1 cellular context compared by ENCODE assay signal in the genomic region with DNA sequence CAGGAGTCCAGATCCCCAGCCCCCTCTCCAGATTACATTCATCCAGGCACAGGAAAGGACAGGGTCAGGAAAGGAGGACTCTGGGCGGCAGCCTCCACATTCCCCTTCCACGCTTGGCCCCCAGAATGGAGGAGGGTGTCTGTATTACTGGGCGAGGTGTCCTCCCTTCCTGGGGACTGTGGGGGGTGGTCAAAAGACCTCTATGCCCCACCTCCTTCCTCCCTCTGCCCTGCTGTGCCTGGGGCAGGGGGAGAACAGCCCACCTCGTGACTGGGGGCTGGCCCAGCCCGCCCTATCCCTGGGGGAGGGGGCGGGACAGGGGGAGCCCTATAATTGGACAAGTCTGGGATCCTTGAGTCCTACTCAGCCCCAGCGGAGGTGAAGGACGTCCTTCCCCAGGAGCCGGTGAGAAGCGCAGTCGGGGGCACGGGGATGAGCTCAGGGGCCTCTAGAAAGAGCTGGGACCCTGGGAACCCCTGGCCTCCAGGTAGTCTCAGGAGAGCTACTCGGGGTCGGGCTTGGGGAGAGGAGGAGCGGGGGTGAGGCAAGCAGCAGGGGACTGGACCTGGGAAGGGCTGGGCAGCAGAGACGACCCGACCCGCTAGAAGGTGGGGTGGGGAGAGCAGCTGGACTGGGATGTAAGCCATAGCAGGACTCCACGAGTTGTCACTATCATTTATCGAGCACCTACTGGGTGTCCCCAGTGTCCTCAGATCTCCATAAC.
A peak's percentile ranks its signal among the peaks of the same experiment; 100 is the strongest.
TF ChIP-seq lines count a peak whose summit lies in the region.

APOE (plus strand) TSS at position 360 of the 724 bp plus-strand sequence. CDS start 829 bp downstream, outside the sequence.

TF ChIP-seq in WTC11, 78 proteins besides CTCF, POLR2A, EP300 and RAD21 (continued from another document and continues in another):
- TF ChIP-seq, protein P1, sequence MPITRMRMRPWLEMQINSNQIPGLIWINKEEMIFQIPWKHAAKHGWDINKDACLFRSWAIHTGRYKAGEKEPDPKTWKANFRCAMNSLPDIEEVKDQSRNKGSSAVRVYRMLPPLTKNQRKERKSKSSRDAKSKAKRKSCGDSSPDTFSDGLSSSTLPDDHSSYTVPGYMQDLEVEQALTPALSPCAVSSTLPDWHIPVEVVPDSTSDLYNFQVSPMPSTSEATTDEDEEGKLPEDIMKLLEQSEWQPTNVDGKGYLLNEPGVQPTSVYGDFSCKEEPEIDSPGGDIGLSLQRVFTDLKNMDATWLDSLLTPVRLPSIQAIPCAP (CRISPR knock-in tag; IDR thresholded peaks at IDR 0.05): no peak
- TF ChIP-seq FOXJ3 (CRISPR knock-in tag; IDR thresholded peaks at IDR 0.05; ENCODE audit: borderline replicate concordance) (no peak), AR (CRISPR knock-in tag; IDR thresholded peaks at IDR 0.05) (no peak), ZNF671 (CRISPR knock-in tag; IDR thresholded peaks at IDR 0.05) (peak; percentile 85; the same call in 1 of the 2 replicates), RORB (CRISPR knock-in tag; IDR thresholded peaks at IDR 0.05) (no peak), SP1 (CRISPR knock-in tag; conservative IDR thresholded peaks at IDR 0.05) (peak; percentile 79), SOX15 (CRISPR knock-in tag; IDR thresholded peaks at IDR 0.05) (no peak), TEAD1 (CRISPR knock-in tag; IDR thresholded peaks at IDR 0.05) (peak; percentile 72; the same call in 1 of the 2 replicates), USF2 (CRISPR knock-in tag; IDR thresholded peaks at IDR 0.05) (peak; percentile 87), HMGXB4 (CRISPR knock-in tag; IDR thresholded peaks at IDR 0.05) (peak; percentile 60; the same call in 1 of the 2 replicates), NR2C2 (CRISPR knock-in tag; IDR thresholded peaks at IDR 0.05) (no peak), TCF7 (CRISPR knock-in tag; IDR thresholded peaks at IDR 0.05; ENCODE audit: low read depth) (no peak), MAX (CRISPR knock-in tag; IDR thresholded peaks at IDR 0.05) (peak; percentile 58), FOXK1 (CRISPR knock-in tag; IDR thresholded peaks at IDR 0.05) (no peak), ZNF416 (CRISPR knock-in tag; IDR thresholded peaks at IDR 0.05) (no peak), ZNF121 (CRISPR knock-in tag; IDR thresholded peaks at IDR 0.05) (no peak), SMAD4 (CRISPR knock-in tag; IDR thresholded peaks at IDR 0.05) (no peak), ESRRA (CRISPR knock-in tag; IDR thresholded peaks at IDR 0.05; ENCODE audit: borderline replicate concordance) (no peak), PRRX2 (CRISPR knock-in tag; IDR thresholded peaks at IDR 0.05) (no peak), ZNF263 (CRISPR knock-in tag; IDR thresholded peaks at IDR 0.05; ENCODE audit: low read depth) (no peak), ZNF317 (CRISPR knock-in tag; IDR thresholded peaks at IDR 0.05; ENCODE audit: borderline replicate concordance, low read depth) (0 out of 2 replicates have a peak, but pooled peaks have one; percentile 17), CREM (CRISPR knock-in tag; IDR thresholded peaks at IDR 0.05) (0 out of 2 replicates have a peak, but pooled peaks have one; percentile 33), ZNF138 (CRISPR knock-in tag; conservative IDR thresholded peaks at IDR 0.05) (no peak), FOXP1 (CRISPR knock-in tag; IDR thresholded peaks at IDR 0.05; ENCODE audit: borderline replicate concordance) (peak; percentile 49; the same call in 1 of the 2 replicates)
- TF ChIP-seq, protein P2, sequence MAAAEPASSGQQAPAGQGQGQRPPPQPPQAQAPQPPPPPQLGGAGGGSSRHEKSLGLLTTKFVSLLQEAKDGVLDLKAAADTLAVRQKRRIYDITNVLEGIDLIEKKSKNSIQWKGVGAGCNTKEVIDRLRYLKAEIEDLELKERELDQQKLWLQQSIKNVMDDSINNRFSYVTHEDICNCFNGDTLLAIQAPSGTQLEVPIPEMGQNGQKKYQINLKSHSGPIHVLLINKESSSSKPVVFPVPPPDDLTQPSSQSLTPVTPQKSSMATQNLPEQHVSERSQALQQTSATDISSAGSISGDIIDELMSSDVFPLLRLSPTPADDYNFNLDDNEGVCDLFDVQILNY (CRISPR knock-in tag; IDR thresholded peaks at IDR 0.05): 0 out of 2 replicates have a peak, but pooled peaks have one; percentile 24
- TF ChIP-seq, protein P3, sequence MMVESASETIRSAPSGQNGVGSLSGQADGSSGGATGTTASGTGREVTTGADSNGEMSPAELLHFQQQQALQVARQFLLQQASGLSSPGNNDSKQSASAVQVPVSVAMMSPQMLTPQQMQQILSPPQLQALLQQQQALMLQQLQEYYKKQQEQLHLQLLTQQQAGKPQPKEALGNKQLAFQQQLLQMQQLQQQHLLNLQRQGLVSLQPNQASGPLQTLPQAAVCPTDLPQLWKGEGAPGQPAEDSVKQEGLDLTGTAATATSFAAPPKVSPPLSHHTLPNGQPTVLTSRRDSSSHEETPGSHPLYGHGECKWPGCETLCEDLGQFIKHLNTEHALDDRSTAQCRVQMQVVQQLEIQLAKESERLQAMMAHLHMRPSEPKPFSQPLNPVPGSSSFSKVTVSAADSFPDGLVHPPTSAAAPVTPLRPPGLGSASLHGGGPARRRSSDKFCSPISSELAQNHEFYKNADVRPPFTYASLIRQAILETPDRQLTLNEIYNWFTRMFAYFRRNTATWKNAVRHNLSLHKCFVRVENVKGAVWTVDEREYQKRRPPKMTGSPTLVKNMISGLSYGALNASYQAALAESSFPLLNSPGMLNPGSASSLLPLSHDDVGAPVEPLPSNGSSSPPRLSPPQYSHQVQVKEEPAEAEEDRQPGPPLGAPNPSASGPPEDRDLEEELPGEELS (CRISPR knock-in tag; IDR thresholded peaks at IDR 0.05): no peak
- TF ChIP-seq, protein P4, sequence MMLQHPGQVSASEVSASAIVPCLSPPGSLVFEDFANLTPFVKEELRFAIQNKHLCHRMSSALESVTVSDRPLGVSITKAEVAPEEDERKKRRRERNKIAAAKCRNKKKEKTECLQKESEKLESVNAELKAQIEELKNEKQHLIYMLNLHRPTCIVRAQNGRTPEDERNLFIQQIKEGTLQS (CRISPR knock-in tag; conservative IDR thresholded peaks at IDR 0.05): no peak
- TF ChIP-seq, protein P5, sequence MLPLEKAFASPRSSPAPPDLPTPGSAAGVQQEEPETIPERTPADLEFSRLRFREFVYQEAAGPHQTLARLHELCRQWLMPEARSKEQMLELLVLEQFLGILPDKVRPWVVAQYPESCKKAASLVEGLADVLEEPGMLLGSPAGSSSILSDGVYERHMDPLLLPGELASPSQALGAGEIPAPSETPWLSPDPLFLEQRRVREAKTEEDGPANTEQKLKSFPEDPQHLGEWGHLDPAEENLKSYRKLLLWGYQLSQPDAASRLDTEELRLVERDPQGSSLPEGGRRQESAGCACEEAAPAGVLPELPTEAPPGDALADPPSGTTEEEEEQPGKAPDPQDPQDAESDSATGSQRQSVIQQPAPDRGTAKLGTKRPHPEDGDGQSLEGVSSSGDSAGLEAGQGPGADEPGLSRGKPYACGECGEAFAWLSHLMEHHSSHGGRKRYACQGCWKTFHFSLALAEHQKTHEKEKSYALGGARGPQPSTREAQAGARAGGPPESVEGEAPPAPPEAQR (CRISPR knock-in tag; IDR thresholded peaks at IDR 0.05): no peak
- TF ChIP-seq, protein P6, sequence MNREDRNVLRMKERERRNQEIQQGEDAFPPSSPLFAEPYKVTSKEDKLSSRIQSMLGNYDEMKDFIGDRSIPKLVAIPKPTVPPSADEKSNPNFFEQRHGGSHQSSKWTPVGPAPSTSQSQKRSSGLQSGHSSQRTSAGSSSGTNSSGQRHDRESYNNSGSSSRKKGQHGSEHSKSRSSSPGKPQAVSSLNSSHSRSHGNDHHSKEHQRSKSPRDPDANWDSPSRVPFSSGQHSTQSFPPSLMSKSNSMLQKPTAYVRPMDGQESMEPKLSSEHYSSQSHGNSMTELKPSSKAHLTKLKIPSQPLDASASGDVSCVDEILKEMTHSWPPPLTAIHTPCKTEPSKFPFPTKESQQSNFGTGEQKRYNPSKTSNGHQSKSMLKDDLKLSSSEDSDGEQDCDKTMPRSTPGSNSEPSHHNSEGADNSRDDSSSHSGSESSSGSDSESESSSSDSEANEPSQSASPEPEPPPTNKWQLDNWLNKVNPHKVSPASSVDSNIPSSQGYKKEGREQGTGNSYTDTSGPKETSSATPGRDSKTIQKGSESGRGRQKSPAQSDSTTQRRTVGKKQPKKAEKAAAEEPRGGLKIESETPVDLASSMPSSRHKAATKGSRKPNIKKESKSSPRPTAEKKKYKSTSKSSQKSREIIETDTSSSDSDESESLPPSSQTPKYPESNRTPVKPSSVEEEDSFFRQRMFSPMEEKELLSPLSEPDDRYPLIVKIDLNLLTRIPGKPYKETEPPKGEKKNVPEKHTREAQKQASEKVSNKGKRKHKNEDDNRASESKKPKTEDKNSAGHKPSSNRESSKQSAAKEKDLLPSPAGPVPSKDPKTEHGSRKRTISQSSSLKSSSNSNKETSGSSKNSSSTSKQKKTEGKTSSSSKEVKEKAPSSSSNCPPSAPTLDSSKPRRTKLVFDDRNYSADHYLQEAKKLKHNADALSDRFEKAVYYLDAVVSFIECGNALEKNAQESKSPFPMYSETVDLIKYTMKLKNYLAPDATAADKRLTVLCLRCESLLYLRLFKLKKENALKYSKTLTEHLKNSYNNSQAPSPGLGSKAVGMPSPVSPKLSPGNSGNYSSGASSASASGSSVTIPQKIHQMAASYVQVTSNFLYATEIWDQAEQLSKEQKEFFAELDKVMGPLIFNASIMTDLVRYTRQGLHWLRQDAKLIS (CRISPR knock-in tag; IDR thresholded peaks at IDR 0.05; ENCODE audit: borderline replicate concordance): no peak
- TF ChIP-seq, protein P7, sequence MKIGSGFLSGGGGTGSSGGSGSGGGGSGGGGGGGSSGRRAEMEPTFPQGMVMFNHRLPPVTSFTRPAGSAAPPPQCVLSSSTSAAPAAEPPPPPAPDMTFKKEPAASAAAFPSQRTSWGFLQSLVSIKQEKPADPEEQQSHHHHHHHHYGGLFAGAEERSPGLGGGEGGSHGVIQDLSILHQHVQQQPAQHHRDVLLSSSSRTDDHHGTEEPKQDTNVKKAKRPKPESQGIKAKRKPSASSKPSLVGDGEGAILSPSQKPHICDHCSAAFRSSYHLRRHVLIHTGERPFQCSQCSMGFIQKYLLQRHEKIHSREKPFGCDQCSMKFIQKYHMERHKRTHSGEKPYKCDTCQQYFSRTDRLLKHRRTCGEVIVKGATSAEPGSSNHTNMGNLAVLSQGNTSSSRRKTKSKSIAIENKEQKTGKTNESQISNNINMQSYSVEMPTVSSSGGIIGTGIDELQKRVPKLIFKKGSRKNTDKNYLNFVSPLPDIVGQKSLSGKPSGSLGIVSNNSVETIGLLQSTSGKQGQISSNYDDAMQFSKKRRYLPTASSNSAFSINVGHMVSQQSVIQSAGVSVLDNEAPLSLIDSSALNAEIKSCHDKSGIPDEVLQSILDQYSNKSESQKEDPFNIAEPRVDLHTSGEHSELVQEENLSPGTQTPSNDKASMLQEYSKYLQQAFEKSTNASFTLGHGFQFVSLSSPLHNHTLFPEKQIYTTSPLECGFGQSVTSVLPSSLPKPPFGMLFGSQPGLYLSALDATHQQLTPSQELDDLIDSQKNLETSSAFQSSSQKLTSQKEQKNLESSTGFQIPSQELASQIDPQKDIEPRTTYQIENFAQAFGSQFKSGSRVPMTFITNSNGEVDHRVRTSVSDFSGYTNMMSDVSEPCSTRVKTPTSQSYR (CRISPR knock-in tag; IDR thresholded peaks at IDR 0.05): no peak; the same call in none of the 2 replicates
- TF ChIP-seq, protein P8, sequence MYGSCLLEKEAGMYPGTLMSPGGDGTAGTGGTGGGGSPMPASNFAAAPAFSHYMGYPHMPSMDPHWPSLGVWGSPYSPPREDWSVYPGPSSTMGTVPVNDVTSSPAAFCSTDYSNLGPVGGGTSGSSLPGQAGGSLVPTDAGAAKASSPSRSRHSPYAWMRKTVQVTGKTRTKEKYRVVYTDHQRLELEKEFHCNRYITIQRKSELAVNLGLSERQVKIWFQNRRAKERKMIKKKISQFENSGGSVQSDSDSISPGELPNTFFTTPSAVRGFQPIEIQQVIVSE (CRISPR knock-in tag; IDR thresholded peaks at IDR 0.05; ENCODE audit: borderline replicate concordance): no peak
